In genomic region chr3:183542355-183542754, GRCh38 we compare ENCODE assay signal across 21 cellular contexts. TPM values are rescaled to one million over a fixed set of nuclear protein-coding genes. Genes with fewer than 3 reads are reported as not detected.
DNase-seq lines count a peak whose midpoint lies in the region; ATAC-seq and TF ChIP-seq lines count a peak whose summit lies in the region.
"Had no signal": no experiment of that assay in that cellular context is flagged by ENCODE, and none has a peak within 500 bp of the region (broad histone marks: within the 10 kb centered on the region; RNA-seq: fewer than 3 reads in every experiment).

No MANE protein-coding gene starts in this region.

- H3K4me1 Mint-ChIP-seq in activated T-cell treated with anti-CD3 and anti-CD28 coated beads, Interleukin-2, amount 50 U/mL, for 4 hours (ENCODE audit: low read depth): peaks cover 87% of the 10 kb centered on the region
- peaks cover 47% of the 10 kb centered on the region for H3K4me1 Mint-ChIP-seq in activated naive CD8-positive, alpha-beta T cell treated with anti-CD3 and anti-CD28 coated beads, Interleukin-2, amount 10 ng/mL, durations not matched to agents 7 days and 5 days
- H3K4me1 Mint-ChIP-seq: mesothelial cell of epicardium had no signal

- H3K36me3 ChIP-seq in OCI-LY7 (ENCODE audit: insufficient read depth, low read length) (peaks cover 100% of the 10 kb centered on the region), spleen (peaks cover 0 to 8% (median 0%) of the 10 kb centered on the region in 6 donors)
- H3K36me3 ChIP-seq: right atrium auricular region had no signal

- POLR2A ChIA-PET in OCI-LY7 (lab: Charles Lee): interaction anchor here (0.7 to 2.8 kb wide), 9 partner anchors 10 to 50 kb away, joined by 3 to 19 read pairs (median 5); no protein-coding TSS in a partner anchor
- POLR2A ChIA-PET in activated naive CD8-positive, alpha-beta T cell treated with anti-CD3 and anti-CD28 coated beads, Interleukin-2, amount 10 ng/mL, durations not matched to agents 7 days and 5 days (lab: Charles Lee): interaction anchor here (2.2 to 2.3 kb wide), 2 partner anchors 14 to 18 kb away, joined by 6 to 7 read pairs; no protein-coding TSS in a partner anchor

- no peak overlapping the region for H2AFZ ChIP-seq in OCI-LY7 (ENCODE audit: low read length)

- no peaks in the 10 kb centered on the region for H3K9me3 ChIP-seq in OCI-LY7 (ENCODE audit: low read length)
- H3K9me3 ChIP-seq in spleen: no peaks in the 10 kb centered on the region
- H3K9me3 ChIP-seq: right atrium auricular region had no signal

- no peaks in the 10 kb centered on the region for H3K9me2 ChIP-seq in OCI-LY7 (ENCODE audit: insufficient read depth, low read length)

- CTCF ChIA-PET in OCI-LY7 (lab: Charles Lee; ENCODE audit: unreplicated experiment): no interaction called here

- intact Hi-C loops in OCI-LY7 (cut with micrococcal nuclease; ENCODE audit: unreplicated experiment) (no loop called here), spleen (cut with DNase I; ENCODE audit: low total_unique reads) (no loop called here)

- H3K27ac ChIP-seq in OCI-LY7 (ENCODE audit: low read depth, low read length, poor library complexity, severe bottlenecking): peak overlapping the region; percentile 96
- peak overlapping the region in 5 of 8 donors; percentile 55 to 83 (median 72) for H3K27ac ChIP-seq in spleen
- H3K27ac ChIP-seq: right atrium auricular region had no signal

- H3K4me3 Mint-ChIP-seq in activated T-cell treated with anti-CD3 and anti-CD28 coated beads, Interleukin-2, amount 50 U/mL, for 4 hours: peak overlapping the region; percentile 24
- H3K4me3 Mint-ChIP-seq in activated naive CD8-positive, alpha-beta T cell treated with anti-CD3 and anti-CD28 coated beads, Interleukin-2, amount 10 ng/mL, durations not matched to agents 7 days and 5 days: peak overlapping the region; percentile 72
- H3K4me3 Mint-ChIP-seq: endodermal cell, mesothelial cell of epicardium had no signal

- H3K27me3 ChIP-seq in spleen (replicated peaks in 1 of 7): no peaks in the 10 kb centered on the region
- H3K27me3 ChIP-seq: right atrium auricular region had no signal

- H3K4me1 ChIP-seq in OCI-LY7 (ENCODE audit: insufficient read depth, low read length, poor library complexity, severe bottlenecking) (peaks cover 100% of the 10 kb centered on the region), spleen (peaks cover 11 to 95% (median 68%) of the 10 kb centered on the region in 6 donors)
- H3K4me1 ChIP-seq: right atrium auricular region had no signal

- peak overlapping the region; percentile 79 for H3K27ac Mint-ChIP-seq in activated naive CD8-positive, alpha-beta T cell treated with anti-CD3 and anti-CD28 coated beads, Interleukin-2, amount 10 ng/mL, durations not matched to agents 7 days and 5 days
- H3K27ac Mint-ChIP-seq: endodermal cell, mesothelial cell of epicardium had no signal

- H3K4me3 ChIP-seq in OCI-LY7 (ENCODE audit: low read depth, low read length, poor library complexity, severe bottlenecking): peak overlapping the region; percentile 38
- peak overlapping the region in 1 of 8 donors; percentile 13 for H3K4me3 ChIP-seq in spleen
- H3K4me3 ChIP-seq: right atrium auricular region had no signal

- no peak for TF ChIP-seq POLR2A in spleen (IDR thresholded peaks at IDR 0.05)

- no peak for ATAC-seq in activated T-cell treated with anti-CD3 and anti-CD28 coated beads, Interleukin-2, amount 50 U/mL, for 4 hours
- ATAC-seq in activated naive CD8-positive, alpha-beta T cell treated with anti-CD3 and anti-CD28 coated beads, Interleukin-2, amount 10 ng/mL, durations not matched to agents 7 days and 5 days (ENCODE audit: low read depth): no peak
- ATAC-seq in GM18907 (IDR thresholded peaks at IDR 0.05; ENCODE audit: unreplicated experiment): no peak

- TF ChIP-seq CTCF in OCI-LY7 (conservative IDR thresholded peaks at IDR 0.05; ENCODE audit: low read length): no peak
- TF ChIP-seq CTCF in spleen (IDR thresholded peaks at IDR 0.05 in 8 of 11, conservative IDR thresholded peaks at IDR 0.05 in 3 of 11): no peak

- BruUV-seq in OCI-LY7 (replicated peaks; lab: Mats Ljungman, UMichigan): no TSS peak

- H3K79me2 ChIP-seq in OCI-LY7 (ENCODE audit: insufficient read depth, low read depth, low read length): peaks cover 100% of the 10 kb centered on the region

- no peak for DNase-seq in activated T-cell treated with anti-CD3 and anti-CD28 coated beads, Interleukin-2, amount 50 U/mL, for 4 hours
- no peak for DNase-seq in activated T-cell treated with anti-CD3 and anti-CD28 coated beads, Interleukin-2, amount 50 U/mL, for 1 hour
- DNase-seq in OCI-LY7 (ENCODE audit: low spot score) (no peak), spleen (no peak), NCI-H1930 (lab: John Stamatoyannopoulos, UW) (no peak)
- no peak for DNase-seq in activated naive CD8-positive, alpha-beta T cell treated with anti-CD3 and anti-CD28 coated beads, Interleukin-2, amount 10 ng/mL, durations not matched to agents 7 days and 5 days
- no peak for DNase-seq in stimulated activated CD4-positive, alpha-beta T cell treated with anti-CD3 and anti-CD28 coated beads, Interleukin-15, amount 100 ng/mL, for 24 hours
- DNase-seq: ACHN, Calu3, endodermal cell, GOT3, hippocampal formation, NCI-H1417 treated with DMSO at 0.1 percent for 48 hours, NCI-H345, nucleus accumbens, Right ventricle myocardium superior had no signal

- no peaks in the 10 kb centered on the region for H3K27me3 Mint-ChIP-seq in activated T-cell treated with anti-CD3 and anti-CD28 coated beads, Interleukin-2, amount 50 U/mL, for 4 hours (ENCODE audit: low read depth)
- no peaks in the 10 kb centered on the region for H3K27me3 Mint-ChIP-seq in activated naive CD8-positive, alpha-beta T cell treated with anti-CD3 and anti-CD28 coated beads, Interleukin-2, amount 10 ng/mL, durations not matched to agents 7 days and 5 days

- H3K4me2 ChIP-seq in OCI-LY7 (ENCODE audit: low read length): peak overlapping the region; percentile 98

- H4K20me1 ChIP-seq in OCI-LY7 (ENCODE audit: insufficient read depth, low read length): peaks cover 56% of the 10 kb centered on the region

- H3K9me3 Mint-ChIP-seq in activated T-cell treated with anti-CD3 and anti-CD28 coated beads, Interleukin-2, amount 50 U/mL, for 4 hours: no peaks in the 10 kb centered on the region
- no peaks in the 10 kb centered on the region for H3K9me3 Mint-ChIP-seq in activated naive CD8-positive, alpha-beta T cell treated with anti-CD3 and anti-CD28 coated beads, Interleukin-2, amount 10 ng/mL, durations not matched to agents 7 days and 5 days
- H3K9me3 Mint-ChIP-seq: endodermal cell, mesothelial cell of epicardium had no signal

- WGBS in spleen, 5 donors: 81 to 88% (median 85%) methylated on average over 4 of the region's 4 CpGs

- peaks cover 20% of the 10 kb centered on the region for H3K36me3 Mint-ChIP-seq in activated T-cell treated with anti-CD3 and anti-CD28 coated beads, Interleukin-2, amount 50 U/mL, for 4 hours (ENCODE audit: insufficient read depth)
- peaks cover 19% of the 10 kb centered on the region for H3K36me3 Mint-ChIP-seq in activated naive CD8-positive, alpha-beta T cell treated with anti-CD3 and anti-CD28 coated beads, Interleukin-2, amount 10 ng/mL, durations not matched to agents 7 days and 5 days
- H3K36me3 Mint-ChIP-seq: mesothelial cell of epicardium had no signal

RNA-seq across cellular contexts. Expression of gene KLHL6, which starts 13.2 kb away (rescaled TPM):
- total RNA-seq in activated T-cell treated with anti-CD3 and anti-CD28 coated beads, Interleukin-2, amount 50 U/mL, for 4 hours: 10 to 100 TPM; 27.9 to 35.5 (median 29.9) TPM
- total RNA-seq in OCI-LY7 (2014; rRNA removed; shearing (Covaris generic)): 143 TPM in 2 replicates
- total RNA-seq in OCI-LY7 (2022) (169 and 191 TPM in 2 replicates), spleen (10 to 100 TPM; 29.4 to 51.8 (median 37.3) TPM)
- total RNA-seq in activated naive CD8-positive, alpha-beta T cell treated with anti-CD3 and anti-CD28 coated beads, Interleukin-2, amount 10 ng/mL, durations not matched to agents 7 days and 5 days: 10 to 100 TPM; 34.1 to 36.9 TPM
- 10 to 100 TPM; 10.8 to 15.4 (median 15.0) TPM for polyA plus RNA-seq in spleen
- total RNA-seq: Calu3, G401, kidney epithelial cell had no signal
